ENCODE assay signal across 19 cellular contexts in the genomic region with DNA sequence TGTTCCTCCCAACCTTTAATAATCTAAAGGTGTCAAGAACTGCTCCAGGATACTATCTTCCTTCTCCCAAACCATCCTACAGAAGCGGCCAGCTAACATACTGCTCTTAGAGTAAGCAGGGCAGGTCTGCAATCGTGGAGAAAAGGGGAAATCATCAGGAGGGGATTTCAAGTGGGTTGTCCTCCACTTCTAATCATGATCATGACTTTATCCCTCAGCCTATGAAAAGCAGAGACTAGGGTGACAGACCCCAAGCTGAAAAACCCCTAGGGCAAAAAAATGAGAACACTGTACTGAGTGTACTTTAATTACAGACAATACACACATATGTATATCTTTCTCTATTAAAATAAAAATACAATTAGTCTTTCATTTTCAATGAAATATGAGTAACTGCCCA.
"Had no signal": no experiment of that assay in that cellular context is flagged by ENCODE, and none has a peak within 500 bp of the region (broad histone marks: within the 10 kb centered on the region; RNA-seq: fewer than 3 reads in every experiment).

No MANE protein-coding gene starts in this region.

- FAIRE-seq: colon, kidney had no signal

- H3K4me2 ChIP-seq: hepatocyte had no signal

- H3K27ac ChIP-seq: body of pancreas, esophagus muscularis mucosa, hepatocyte, skin epidermis, suprapubic skin had no signal

- H3K27me3 ChIP-seq: body of pancreas, esophagus muscularis mucosa, hepatocyte, suprapubic skin had no signal

- H3K4me3 ChIP-seq: body of pancreas, esophagus muscularis mucosa, hepatocyte, skin epidermis, suprapubic skin had no signal

- H3K27me3 Mint-ChIP-seq: activated naive CD4-positive, alpha-beta T cell treated with anti-CD3 and anti-CD28 coated beads, Interleukin-2, amount 50 U/mL, for 24 hours; stimulated activated naive CD8-positive, alpha-beta T cell treated with anti-CD3 and anti-CD28 coated beads, Interleukin-15, Interleukin-2, amounts not matched to agents 100 ng/mL and 50 ng/mL, for 24 hours had no signal

- H3K4me1 ChIP-seq: esophagus muscularis mucosa, suprapubic skin had no signal

- H3K36me3 Mint-ChIP-seq: natural killer cell treated with Interleukin-12 subunit alpha and Interleukin-12 subunit beta and Interleukin-15 and Interleukin-18, amount 100 ng/mL, for 72 hours had no signal

- DNase-seq: amniotic stem cell; body of pancreas; kidney; left ventricle myocardium superior; mesendoderm; nucleus accumbens; posterior cingulate gyrus; stimulated activated CD4-positive, alpha-beta T cell treated with anti-CD3 and anti-CD28 coated beads, Interleukin-15, amount 100 ng/mL, for 24 hours; stimulated activated CD4-positive, alpha-beta T cell treated with anti-CD3 and anti-CD28 coated beads, Interleukin-4, amount 100 ng/mL, for 24 hours; T-helper 2 cell; trophoblast cell had no signal

- H2AFZ ChIP-seq: hepatocyte had no signal

- H3K9me3 Mint-ChIP-seq: activated naive CD4-positive, alpha-beta T cell treated with anti-CD3 and anti-CD28 coated beads, Interleukin-2, amount 50 U/mL, for 24 hours; natural killer cell treated with Interleukin-12 subunit alpha and Interleukin-12 subunit beta and Interleukin-15 and Interleukin-18, amount 100 ng/mL, for 72 hours; stimulated activated naive CD8-positive, alpha-beta T cell treated with anti-CD3 and anti-CD28 coated beads, Interleukin-15, Interleukin-2, amounts not matched to agents 100 ng/mL and 50 ng/mL, for 24 hours had no signal

- ATAC-seq: body of pancreas; left ventricle myocardium superior; natural killer cell treated with Interleukin-12 subunit alpha and Interleukin-12 subunit beta and Interleukin-15 and Interleukin-18, amount 100 ng/mL, for 72 hours had no signal

- H3K4me3 Mint-ChIP-seq: activated naive CD4-positive, alpha-beta T cell treated with anti-CD3 and anti-CD28 coated beads, Interleukin-2, amount 50 U/mL, for 24 hours; natural killer cell treated with Interleukin-12 subunit alpha and Interleukin-12 subunit beta and Interleukin-15 and Interleukin-18, amount 100 ng/mL, for 72 hours; stimulated activated naive CD8-positive, alpha-beta T cell treated with anti-CD3 and anti-CD28 coated beads, Interleukin-15, Interleukin-2, amounts not matched to agents 100 ng/mL and 50 ng/mL, for 24 hours had no signal

- H3K9me3 ChIP-seq: body of pancreas, esophagus muscularis mucosa, suprapubic skin had no signal

- H3K36me3 ChIP-seq: suprapubic skin had no signal

- H3K27ac Mint-ChIP-seq: activated naive CD4-positive, alpha-beta T cell treated with anti-CD3 and anti-CD28 coated beads, Interleukin-2, amount 50 U/mL, for 24 hours; natural killer cell treated with Interleukin-12 subunit alpha and Interleukin-12 subunit beta and Interleukin-15 and Interleukin-18, amount 100 ng/mL, for 72 hours; stimulated activated naive CD8-positive, alpha-beta T cell treated with anti-CD3 and anti-CD28 coated beads, Interleukin-15, Interleukin-2, amounts not matched to agents 100 ng/mL and 50 ng/mL, for 24 hours had no signal
